3 cellular contexts compared by ENCODE assay signal in the genomic region with DNA sequence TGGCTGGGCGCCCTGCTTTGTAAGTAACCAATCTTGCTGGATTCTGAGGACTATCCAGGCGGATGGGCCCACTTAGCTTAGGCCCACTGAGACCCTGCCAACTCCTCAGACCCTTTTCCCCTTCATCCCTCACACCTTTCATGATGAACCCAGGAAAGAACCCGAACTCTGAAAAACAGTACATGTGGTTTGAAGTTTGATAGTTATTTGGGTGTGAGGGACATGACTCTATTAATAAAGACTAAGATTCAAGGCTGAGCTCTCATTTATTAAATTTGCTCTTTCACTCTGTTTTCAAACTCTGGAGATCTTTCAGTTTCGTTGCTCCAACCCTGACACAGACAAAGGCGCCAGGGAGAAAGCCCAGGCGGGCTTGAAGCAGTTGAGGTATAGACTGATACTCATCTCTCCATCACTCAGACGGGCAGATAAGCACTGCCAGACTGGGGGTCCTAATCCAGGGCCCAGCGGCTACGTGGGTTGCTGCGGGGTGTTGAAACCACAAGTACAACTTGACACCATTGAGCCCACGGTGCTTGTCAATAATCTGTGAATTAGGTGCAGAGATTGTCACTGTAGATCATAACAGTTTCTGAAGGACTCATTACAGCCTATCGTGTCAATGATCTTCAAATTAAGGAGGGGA.
TF ChIP-seq lines count a peak whose summit lies in the region.

No MANE protein-coding gene starts in this region.

TF ChIP-seq in GM23338, 12 proteins besides CTCF, POLR2A, EP300 and RAD21 (continues in another document):
- no peak for TF ChIP-seq STAT1 (IDR thresholded peaks at IDR 0.05; ENCODE audit: unreplicated experiment)
- TF ChIP-seq POLR2AphosphoS5 (IDR thresholded peaks at IDR 0.05; ENCODE audit: low read depth), result no peak
- no peak for TF ChIP-seq ETS1 (IDR thresholded peaks at IDR 0.05)
- TF ChIP-seq, protein P1, sequence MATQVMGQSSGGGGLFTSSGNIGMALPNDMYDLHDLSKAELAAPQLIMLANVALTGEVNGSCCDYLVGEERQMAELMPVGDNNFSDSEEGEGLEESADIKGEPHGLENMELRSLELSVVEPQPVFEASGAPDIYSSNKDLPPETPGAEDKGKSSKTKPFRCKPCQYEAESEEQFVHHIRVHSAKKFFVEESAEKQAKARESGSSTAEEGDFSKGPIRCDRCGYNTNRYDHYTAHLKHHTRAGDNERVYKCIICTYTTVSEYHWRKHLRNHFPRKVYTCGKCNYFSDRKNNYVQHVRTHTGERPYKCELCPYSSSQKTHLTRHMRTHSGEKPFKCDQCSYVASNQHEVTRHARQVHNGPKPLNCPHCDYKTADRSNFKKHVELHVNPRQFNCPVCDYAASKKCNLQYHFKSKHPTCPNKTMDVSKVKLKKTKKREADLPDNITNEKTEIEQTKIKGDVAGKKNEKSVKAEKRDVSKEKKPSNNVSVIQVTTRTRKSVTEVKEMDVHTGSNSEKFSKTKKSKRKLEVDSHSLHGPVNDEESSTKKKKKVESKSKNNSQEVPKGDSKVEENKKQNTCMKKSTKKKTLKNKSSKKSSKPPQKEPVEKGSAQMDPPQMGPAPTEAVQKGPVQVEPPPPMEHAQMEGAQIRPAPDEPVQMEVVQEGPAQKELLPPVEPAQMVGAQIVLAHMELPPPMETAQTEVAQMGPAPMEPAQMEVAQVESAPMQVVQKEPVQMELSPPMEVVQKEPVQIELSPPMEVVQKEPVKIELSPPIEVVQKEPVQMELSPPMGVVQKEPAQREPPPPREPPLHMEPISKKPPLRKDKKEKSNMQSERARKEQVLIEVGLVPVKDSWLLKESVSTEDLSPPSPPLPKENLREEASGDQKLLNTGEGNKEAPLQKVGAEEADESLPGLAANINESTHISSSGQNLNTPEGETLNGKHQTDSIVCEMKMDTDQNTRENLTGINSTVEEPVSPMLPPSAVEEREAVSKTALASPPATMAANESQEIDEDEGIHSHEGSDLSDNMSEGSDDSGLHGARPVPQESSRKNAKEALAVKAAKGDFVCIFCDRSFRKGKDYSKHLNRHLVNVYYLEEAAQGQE (IDR thresholded peaks at IDR 0.05; ENCODE audit: unreplicated experiment), result no peak
- TF ChIP-seq ZNF114 (CRISPR knock-in tag; IDR thresholded peaks at IDR 0.05), result no peak

TF ChIP-seq in H1, 55 proteins besides CTCF, POLR2A, EP300 and RAD21:
- no peak for TF ChIP-seq CHD7 (IDR thresholded peaks at IDR 0.05; ENCODE audit: insufficient replicate concordance, low read length)
- TF ChIP-seq SP1 (IDR thresholded peaks at IDR 0.05; ENCODE audit: low read depth, low read length), result no peak
- no peak for TF ChIP-seq JUN (IDR thresholded peaks at IDR 0.05; ENCODE audit: low read depth, low read length)
- no peak for TF ChIP-seq SIN3A (conservative IDR thresholded peaks at IDR 0.05 in 1 of 2, IDR thresholded peaks at IDR 0.05 in 1 of 2; ENCODE audit: low read depth in 1 of 2, low read length in 2 of 2)
- TF ChIP-seq KDM5A (IDR thresholded peaks at IDR 0.05; ENCODE audit: low read length), result no peak
- TF ChIP-seq, protein P2, sequence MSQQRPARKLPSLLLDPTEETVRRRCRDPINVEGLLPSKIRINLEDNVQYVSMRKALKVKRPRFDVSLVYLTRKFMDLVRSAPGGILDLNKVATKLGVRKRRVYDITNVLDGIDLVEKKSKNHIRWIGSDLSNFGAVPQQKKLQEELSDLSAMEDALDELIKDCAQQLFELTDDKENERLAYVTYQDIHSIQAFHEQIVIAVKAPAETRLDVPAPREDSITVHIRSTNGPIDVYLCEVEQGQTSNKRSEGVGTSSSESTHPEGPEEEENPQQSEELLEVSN (IDR thresholded peaks at IDR 0.05), result no peak
TF ChIP-seq in H1: peak in this region for 0.

TF ChIP-seq in HEK293T, 16 proteins besides CTCF, POLR2A, EP300 and RAD21:
- TF ChIP-seq SP1 (IDR thresholded peaks at IDR 0.05) (no peak), LEF1 (IDR thresholded peaks at IDR 0.05; ENCODE audit: borderline replicate concordance) (no peak), ARNT (IDR thresholded peaks at IDR 0.05) (no peak), FOXK2 (IDR thresholded peaks at IDR 0.05) (no peak), CTBP1 (IDR thresholded peaks at IDR 0.05; ENCODE audit: borderline replicate concordance) (no peak), ZNF384 (IDR thresholded peaks at IDR 0.05) (no peak), NFRKB (IDR thresholded peaks at IDR 0.05) (no peak), TARDBP (IDR thresholded peaks at IDR 0.05) (no peak), FOXA1 (IDR thresholded peaks at IDR 0.05) (no peak), FOXM1 (IDR thresholded peaks at IDR 0.05; ENCODE audit: borderline replicate concordance) (no peak), HDGF (IDR thresholded peaks at IDR 0.05; ENCODE audit: borderline replicate concordance) (no peak)
